ENCODE assay signal across 14 cellular contexts in genomic region chr3:153087595-153088566, GRCh38.
A peak's percentile ranks its signal among the peaks of the same experiment; 100 is the strongest.
DNase-seq lines count a peak whose midpoint lies in the region; ATAC-seq, FAIRE-seq and TF ChIP-seq lines count a peak whose summit lies in the region.
"Had no signal": no experiment of that assay in that cellular context is flagged by ENCODE, and none has a peak within 500 bp of the region (broad histone marks: within the 10 kb centered on the region; RNA-seq: fewer than 3 reads in every experiment).

No MANE protein-coding gene starts in this region.

- peaks cover 3% of the 10 kb centered on the region for H3K4me1 ChIP-seq in astrocyte (ENCODE audit: insufficient read depth, low read length)

- H3K4me1 Mint-ChIP-seq in astrocyte (ENCODE audit: low read depth, unreplicated experiment), result peaks cover 6% of the 10 kb centered on the region
- peaks cover 16% of the 10 kb centered on the region for H3K4me1 Mint-ChIP-seq in glutamatergic neuron (ENCODE audit: low read depth, unreplicated experiment)
- H3K4me1 Mint-ChIP-seq in osteocyte (ENCODE audit: unreplicated experiment), result no peaks in the 10 kb centered on the region
- peaks cover 13% of the 10 kb centered on the region for H3K4me1 Mint-ChIP-seq in activated T-cell treated with anti-CD3 and anti-CD28 coated beads, Interleukin-2, amount 50 U/mL, for 4 hours (ENCODE audit: low read depth)

- no peak overlapping the region for H3K27ac ChIP-seq in astrocyte (ENCODE audit: low read depth, low read length)

- H3K4me2 ChIP-seq in astrocyte (ENCODE audit: low read length), result no peak overlapping the region

- no peak for FAIRE-seq in astrocyte (lab: Jason Lieb, UNC)
- FAIRE-seq: GM12878, kidney had no signal

- H3K9me3 Mint-ChIP-seq in astrocyte (ENCODE audit: unreplicated experiment) (no peaks in the 10 kb centered on the region), glutamatergic neuron (ENCODE audit: unreplicated experiment) (peaks cover 3% of the 10 kb centered on the region), osteocyte (ENCODE audit: unreplicated experiment) (no peaks in the 10 kb centered on the region)
- H3K9me3 Mint-ChIP-seq in activated T-cell treated with anti-CD3 and anti-CD28 coated beads, Interleukin-2, amount 50 U/mL, for 4 hours, result no peaks in the 10 kb centered on the region

- no peak for ATAC-seq in HG02852 (IDR thresholded peaks at IDR 0.05; ENCODE audit: unreplicated experiment)
- no peak for ATAC-seq in activated T-cell treated with anti-CD3 and anti-CD28 coated beads, Interleukin-2, amount 50 U/mL, for 4 hours
- ATAC-seq: GM12878 had no signal

- no peak overlapping the region for H3K9ac ChIP-seq in astrocyte (ENCODE audit: low read length)

- H4K20me1 ChIP-seq in astrocyte (ENCODE audit: insufficient read depth, low read length), result no peaks in the 10 kb centered on the region

- DNase-seq in AG08395 (ENCODE audit: low spot score) (peak; percentile 83), HCEC 1CT (peak; percentile 54), astrocyte (ENCODE audit: low read depth) (peak; percentile 75), glutamatergic neuron (peak; percentile 18), osteocyte (ENCODE audit: extremely low spot score, unreplicated experiment) (no peak), NCI-H1092 (lab: John Stamatoyannopoulos, UW) (no peak)
- DNase-seq in activated T-cell treated with anti-CD3 and anti-CD28 coated beads, Interleukin-2, amount 50 U/mL, for 4 hours, result no peak
- DNase-seq: activated naive CD4-positive, alpha-beta T cell treated with anti-CD3 and anti-CD28 coated beads, Interleukin-2, amount 50 U/mL, for 16 hours; AML-193; cerebellar nuclear complex; kidney; stimulated activated CD4-positive, alpha-beta T cell treated with anti-CD3 and anti-CD28 coated beads, Interleukin-2, amount 100 ng/mL, for 24 hours had no signal

- no peaks in the 10 kb centered on the region for H3K36me3 ChIP-seq in astrocyte (ENCODE audit: insufficient read depth, low read length)

- H3K79me2 ChIP-seq in astrocyte (ENCODE audit: insufficient read depth, low read length), result no peaks in the 10 kb centered on the region

- H3K4me3 ChIP-seq in astrocyte (ENCODE audit: insufficient read depth, low read depth, low read length), result no peak overlapping the region
- H3K4me3 ChIP-seq: GM12878 had no signal

- TF ChIP-seq CTCF in astrocyte (IDR thresholded peaks at IDR 0.05; ENCODE audit: insufficient read depth, low read depth, low read length) (no peak), glutamatergic neuron (IDR thresholded peaks at IDR 0.05; ENCODE audit: partially characterized antibody, unreplicated experiment) (no peak), osteocyte (IDR thresholded peaks at IDR 0.05) (no peak)

- no peaks in the 10 kb centered on the region for H3K36me3 Mint-ChIP-seq in astrocyte (ENCODE audit: low read depth, unreplicated experiment)
- no peaks in the 10 kb centered on the region for H3K36me3 Mint-ChIP-seq in glutamatergic neuron (ENCODE audit: unreplicated experiment)
- H3K36me3 Mint-ChIP-seq in osteocyte (ENCODE audit: unreplicated experiment), result no peaks in the 10 kb centered on the region
- H3K36me3 Mint-ChIP-seq in activated T-cell treated with anti-CD3 and anti-CD28 coated beads, Interleukin-2, amount 50 U/mL, for 4 hours (ENCODE audit: insufficient read depth), result no peaks in the 10 kb centered on the region

- H3K27me3 Mint-ChIP-seq in astrocyte (ENCODE audit: low read depth, unreplicated experiment) (peaks cover 3% of the 10 kb centered on the region), glutamatergic neuron (ENCODE audit: unreplicated experiment) (no peaks in the 10 kb centered on the region), osteocyte (ENCODE audit: unreplicated experiment) (no peaks in the 10 kb centered on the region)
- peaks cover 2% of the 10 kb centered on the region for H3K27me3 Mint-ChIP-seq in activated T-cell treated with anti-CD3 and anti-CD28 coated beads, Interleukin-2, amount 50 U/mL, for 4 hours (ENCODE audit: low read depth)

- no peaks in the 10 kb centered on the region for H3K27me3 ChIP-seq in astrocyte (ENCODE audit: insufficient read depth, low read length)

- no peak overlapping the region for H3K4me3 Mint-ChIP-seq in astrocyte (ENCODE audit: unreplicated experiment)
- no peak overlapping the region for H3K4me3 Mint-ChIP-seq in glutamatergic neuron (ENCODE audit: unreplicated experiment)
- no peak overlapping the region for H3K4me3 Mint-ChIP-seq in osteocyte (ENCODE audit: unreplicated experiment)
- H3K4me3 Mint-ChIP-seq in activated T-cell treated with anti-CD3 and anti-CD28 coated beads, Interleukin-2, amount 50 U/mL, for 4 hours, result no peak overlapping the region

- no peak overlapping the region for H2AFZ ChIP-seq in astrocyte (ENCODE audit: low read depth, low read length)

- no peaks in the 10 kb centered on the region for H3K9me3 ChIP-seq in astrocyte (ENCODE audit: insufficient read depth, low read depth, low read length)

- H3K27ac Mint-ChIP-seq in astrocyte (ENCODE audit: unreplicated experiment), result no peak overlapping the region
- peak overlapping the region; percentile 37 for H3K27ac Mint-ChIP-seq in glutamatergic neuron (ENCODE audit: unreplicated experiment)
- H3K27ac Mint-ChIP-seq in osteocyte (ENCODE audit: unreplicated experiment), result no peak overlapping the region

Comparison
In these comparisons a context has a peak if more than half of its experiments do, and no peak if none do; other contexts are left out.
1. DNase-seq: peak in AG08395 (single experiment), HCEC 1CT (single experiment), astrocyte (single experiment) and glutamatergic neuron (single experiment); none in osteocyte (single experiment), NCI-H1092 (single experiment) and activated T-cell treated with anti-CD3 and anti-CD28 coated beads, Interleukin-2, amount 50 U/mL, for 4 hours (single experiment).